Comparison of ENCODE assay signal across 18 cellular contexts in genomic region chr17:19320876-19321275, GRCh38. TPM values are rescaled to one million over a fixed set of nuclear protein-coding genes. Genes with fewer than 3 reads are reported as not detected.
DNase-seq lines count a peak whose midpoint lies in the region; ATAC-seq and TF ChIP-seq lines count a peak whose summit lies in the region.
"Had no signal": no experiment of that assay in that cellular context is flagged by ENCODE, and none has a peak within 500 bp of the region (broad histone marks: within the 10 kb centered on the region; RNA-seq: fewer than 3 reads in every experiment).

No MANE protein-coding gene starts in this region.

- H3K9me3 ChIP-seq in sigmoid colon (no peaks in the 10 kb centered on the region), upper lobe of right lung (no peaks in the 10 kb centered on the region)

- intact Hi-C loops in natural killer cell (cut with micrococcal nuclease) (no loop called here), sigmoid colon (cut with DNase I) (no loop called here), upper lobe of right lung (cut with DNase I) (no loop called here), lower leg skin (cut with DNase I; ENCODE audit: low total_unique reads) (no loop called here)

- peaks cover 7% of the 10 kb centered on the region for H3K36me3 Mint-ChIP-seq in natural killer cell treated with Interleukin-12 subunit alpha and Interleukin-12 subunit beta and Interleukin-15 and Interleukin-18, amount 100 ng/mL, for 72 hours
- peaks cover 10% of the 10 kb centered on the region for H3K36me3 Mint-ChIP-seq in natural killer cell
- H3K36me3 Mint-ChIP-seq in stimulated activated memory B cell treated with anti-CD40 and anti-IgM and Interleukin-4, amounts not matched to agents 10 μg/mL and 1 μg/mL and 100 μg/mL, for 72 hours = peaks cover 11% of the 10 kb centered on the region

- no peaks in the 10 kb centered on the region for H3K4me1 Mint-ChIP-seq in natural killer cell treated with Interleukin-12 subunit alpha and Interleukin-12 subunit beta and Interleukin-15 and Interleukin-18, amount 100 ng/mL, for 72 hours (ENCODE audit: low read depth in 2 of 2)
- H3K4me1 Mint-ChIP-seq in natural killer cell = no peaks in the 10 kb centered on the region
- H3K4me1 Mint-ChIP-seq in stimulated activated memory B cell treated with anti-CD40 and anti-IgM and Interleukin-4, amounts not matched to agents 10 μg/mL and 1 μg/mL and 100 μg/mL, for 72 hours = peaks cover 12% of the 10 kb centered on the region
- H3K4me1 Mint-ChIP-seq: CD4-positive, CD25-positive, alpha-beta regulatory T cell had no signal

- DNase-seq in natural killer cell treated with Interleukin-12 subunit alpha and Interleukin-12 subunit beta and Interleukin-15 and Interleukin-18, amount 100 ng/mL, for 72 hours (ENCODE audit: low spot score) = peak; percentile 60
- DNase-seq in natural killer cell (no peak), sigmoid colon (peak; percentile 47), upper lobe of right lung (peak; percentile 44), lower leg skin (ENCODE audit: low spot score in 2 of 2) (no peak)
- DNase-seq: CD4-positive, CD25-positive, alpha-beta regulatory T cell; H7; KG1; MM.1S; NCI-H2029; NCI-H446 treated with DMSO at 0.1 percent for 48 hours; NCI-H526 treated with DMSO at 0.1 percent for 48 hours; PC-9 had no signal

- H3K4me1 ChIP-seq in sigmoid colon (peaks cover 0 to 12% (median 6%) of the 10 kb centered on the region in 4 donors), upper lobe of right lung (peaks cover 11% of the 10 kb centered on the region)

- TF ChIP-seq POLR2A in sigmoid colon (IDR thresholded peaks at IDR 0.05) (no peak), lower leg skin (IDR thresholded peaks at IDR 0.05) (no peak)

- H3K27ac Mint-ChIP-seq in natural killer cell treated with Interleukin-12 subunit alpha and Interleukin-12 subunit beta and Interleukin-15 and Interleukin-18, amount 100 ng/mL, for 72 hours = no peak overlapping the region
- no peak overlapping the region for H3K27ac Mint-ChIP-seq in natural killer cell
- H3K27ac Mint-ChIP-seq in stimulated activated memory B cell treated with anti-CD40 and anti-IgM and Interleukin-4, amounts not matched to agents 10 μg/mL and 1 μg/mL and 100 μg/mL, for 72 hours = no peak overlapping the region

- TF ChIP-seq CTCF in natural killer cell (IDR thresholded peaks at IDR 0.05) (no peak), sigmoid colon (IDR thresholded peaks at IDR 0.05) (no peak), upper lobe of right lung (IDR thresholded peaks at IDR 0.05) (no peak), lower leg skin (IDR thresholded peaks at IDR 0.05) (no peak)

- no peak for TF ChIP-seq EP300 in sigmoid colon (IDR thresholded peaks at IDR 0.05)

- H3K27ac ChIP-seq in sigmoid colon = no peak overlapping the region
- no peak overlapping the region for H3K27ac ChIP-seq in upper lobe of right lung
- H3K27ac ChIP-seq: BLaER1, PC-9, SJSA1 had no signal

- no peak overlapping the region for H3K4me3 ChIP-seq in sigmoid colon
- H3K4me3 ChIP-seq in upper lobe of right lung = no peak overlapping the region
- no peak overlapping the region for H3K4me3 ChIP-seq in lower leg skin (ENCODE audit: low read depth, poor library complexity, severe bottlenecking)
- H3K4me3 ChIP-seq: BLaER1, PC-9, SJSA1 had no signal

- H3K9me3 Mint-ChIP-seq in natural killer cell treated with Interleukin-12 subunit alpha and Interleukin-12 subunit beta and Interleukin-15 and Interleukin-18, amount 100 ng/mL, for 72 hours = no peaks in the 10 kb centered on the region
- H3K9me3 Mint-ChIP-seq in natural killer cell = no peaks in the 10 kb centered on the region
- H3K9me3 Mint-ChIP-seq in stimulated activated memory B cell treated with anti-CD40 and anti-IgM and Interleukin-4, amounts not matched to agents 10 μg/mL and 1 μg/mL and 100 μg/mL, for 72 hours = no peaks in the 10 kb centered on the region

- WGBS in sigmoid colon, 2 donors = 92% methylated on average over 5 of the region's 5 CpGs
- 86 to 95% methylated on average over 5 of the region's 5 CpGs for WGBS in lower leg skin, 2 donors

- no peak for ATAC-seq in natural killer cell treated with Interleukin-12 subunit alpha and Interleukin-12 subunit beta and Interleukin-15 and Interleukin-18, amount 100 ng/mL, for 72 hours
- ATAC-seq in natural killer cell (no peak), esophagus mucosa (peak; percentile 6), upper lobe of right lung (no peak), GM18867 (IDR thresholded peaks at IDR 0.05; ENCODE audit: unreplicated experiment) (no peak)
- no peak for ATAC-seq in stimulated activated memory B cell treated with anti-CD40 and anti-IgM and Interleukin-4, amounts not matched to agents 10 μg/mL and 1 μg/mL and 100 μg/mL, for 72 hours

- no peak overlapping the region for H3K4me3 Mint-ChIP-seq in natural killer cell treated with Interleukin-12 subunit alpha and Interleukin-12 subunit beta and Interleukin-15 and Interleukin-18, amount 100 ng/mL, for 72 hours
- H3K4me3 Mint-ChIP-seq in natural killer cell = no peak overlapping the region
- no peak overlapping the region for H3K4me3 Mint-ChIP-seq in stimulated activated memory B cell treated with anti-CD40 and anti-IgM and Interleukin-4, amounts not matched to agents 10 μg/mL and 1 μg/mL and 100 μg/mL, for 72 hours
- H3K4me3 Mint-ChIP-seq: CD4-positive, CD25-positive, alpha-beta regulatory T cell had no signal

- peaks cover 0 to 11% of the 10 kb centered on the region in 2 donors for H3K27me3 Mint-ChIP-seq in natural killer cell treated with Interleukin-12 subunit alpha and Interleukin-12 subunit beta and Interleukin-15 and Interleukin-18, amount 100 ng/mL, for 72 hours
- peaks cover 11 to 28% of the 10 kb centered on the region in 2 donors for H3K27me3 Mint-ChIP-seq in natural killer cell (ENCODE audit: low read depth in 2 of 2)
- no peaks in the 10 kb centered on the region for H3K27me3 Mint-ChIP-seq in stimulated activated memory B cell treated with anti-CD40 and anti-IgM and Interleukin-4, amounts not matched to agents 10 μg/mL and 1 μg/mL and 100 μg/mL, for 72 hours

- H3K27me3 ChIP-seq in sigmoid colon (no peaks in the 10 kb centered on the region), upper lobe of right lung (no peaks in the 10 kb centered on the region)
- H3K27me3 ChIP-seq: SJSA1 had no signal

- H3K36me3 ChIP-seq in sigmoid colon (peaks cover 0 to 16% (median 5%) of the 10 kb centered on the region in 4 donors), upper lobe of right lung (peaks cover 12% of the 10 kb centered on the region)
- H3K36me3 ChIP-seq: BLaER1 had no signal

RNA-seq across cellular contexts. Expression of gene B9D1, which starts 41.6 kb away (rescaled TPM):
- total RNA-seq in natural killer cell treated with Interleukin-12 subunit alpha and Interleukin-12 subunit beta and Interleukin-15 and Interleukin-18, amount 100 ng/mL, for 72 hours = 1 to 10 TPM; 2.2 to 4.9 TPM
- total RNA-seq in natural killer cell = 1 to 10 TPM; 3.1 to 7.5 (median 3.7) TPM
- total RNA-seq in esophagus mucosa = 12.7 TPM
- total RNA-seq in sigmoid colon = 10 to 100 TPM; 15.2 to 22.4 (median 16.0) TPM
- 10 to 100 TPM in 1 of 3 donors, 1 to 10 TPM in 2; 6.6 to 12.1 (median 6.9) TPM for polyA plus RNA-seq in sigmoid colon
- total RNA-seq in upper lobe of right lung = 9.9 TPM
- total RNA-seq in lower leg skin = 10 to 100 TPM in 3 of 4 donors, 1 to 10 TPM in 1; 2.4 to 24.5 (median 19.5) TPM

RNA-seq across cellular contexts. Expression of gene MAPK7, which starts 57.4 kb away (rescaled TPM):
- total RNA-seq in natural killer cell treated with Interleukin-12 subunit alpha and Interleukin-12 subunit beta and Interleukin-15 and Interleukin-18, amount 100 ng/mL, for 72 hours = 10 to 100 TPM; 28.7 to 29.8 TPM
- 10 to 100 TPM; 39.2 to 63.5 (median 54.1) TPM for total RNA-seq in natural killer cell
- 35.2 TPM for total RNA-seq in esophagus mucosa
- total RNA-seq in sigmoid colon = 10 to 100 TPM; 22.4 to 45.7 (median 29.5) TPM
- 10 to 100 TPM; 18.3 to 35.9 (median 22.8) TPM for polyA plus RNA-seq in sigmoid colon
- 25.7 TPM for total RNA-seq in upper lobe of right lung
- total RNA-seq in lower leg skin = 10 to 100 TPM; 34.9 to 95.7 (median 61.1) TPM

Comparison
In these comparisons a context has a peak if more than half of its experiments do, and no peak if none do; other contexts are left out.
1. DNase-seq: peak in natural killer cell treated with Interleukin-12 subunit alpha and Interleukin-12 subunit beta and Interleukin-15 and Interleukin-18, amount 100 ng/mL, for 72 hours (single experiment), sigmoid colon (single experiment) and upper lobe of right lung (single experiment); none in natural killer cell (single experiment) and lower leg skin (0 of 2).